Comparison of ENCODE assay signal across 1 cellular context in genomic region chr7:37915438-37915837, GRCh38.
A peak's percentile ranks its signal among the peaks of the same experiment; 100 is the strongest.
TF ChIP-seq lines count a peak whose summit lies in the region.

No MANE protein-coding gene starts in this region.

TF ChIP-seq in K562, 482 proteins besides CTCF, POLR2A, EP300 and RAD21 (continued from another document):
- TF ChIP-seq, protein P1, sequence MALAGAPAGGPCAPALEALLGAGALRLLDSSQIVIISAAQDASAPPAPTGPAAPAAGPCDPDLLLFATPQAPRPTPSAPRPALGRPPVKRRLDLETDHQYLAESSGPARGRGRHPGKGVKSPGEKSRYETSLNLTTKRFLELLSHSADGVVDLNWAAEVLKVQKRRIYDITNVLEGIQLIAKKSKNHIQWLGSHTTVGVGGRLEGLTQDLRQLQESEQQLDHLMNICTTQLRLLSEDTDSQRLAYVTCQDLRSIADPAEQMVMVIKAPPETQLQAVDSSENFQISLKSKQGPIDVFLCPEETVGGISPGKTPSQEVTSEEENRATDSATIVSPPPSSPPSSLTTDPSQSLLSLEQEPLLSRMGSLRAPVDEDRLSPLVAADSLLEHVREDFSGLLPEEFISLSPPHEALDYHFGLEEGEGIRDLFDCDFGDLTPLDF (CRISPR knock-in tag; IDR thresholded peaks at IDR 0.05): no peak
- TF ChIP-seq TARDBP (IDR thresholded peaks at IDR 0.05) (no peak), ZNF274 (IDR thresholded peaks at IDR 0.05; ENCODE audit: borderline replicate concordance, low read depth, low read length) (no peak), REST (CRISPR knock-in tag; IDR thresholded peaks at IDR 0.05; ENCODE audit: low read depth) (no peak), ZBTB8A (IDR thresholded peaks at IDR 0.05; ENCODE audit: partially characterized antibody) (no peak), NFIX (CRISPR knock-in tag; IDR thresholded peaks at IDR 0.05; ENCODE audit: low read depth) (peak; percentile 80), FOXA1 (IDR thresholded peaks at IDR 0.05; ENCODE audit: borderline replicate concordance) (no peak), GTF2F1 (IDR thresholded peaks at IDR 0.05; ENCODE audit: low read depth, low read length) (no peak), ZNF311 (CRISPR knock-in tag; IDR thresholded peaks at IDR 0.05) (no peak), TSHZ1 (CRISPR knock-in tag; IDR thresholded peaks at IDR 0.05) (no peak), NFIC (IDR thresholded peaks at IDR 0.05) (peak; percentile 97), KDM1A (IDR thresholded peaks at IDR 0.05) (no peak), ZFX (CRISPR knock-in tag; IDR thresholded peaks at IDR 0.05) (no peak), POLR3A (IDR thresholded peaks at IDR 0.05; ENCODE audit: borderline replicate concordance, extremely low read depth, insufficient read depth, insufficient read length) (no peak), CBX3 (IDR thresholded peaks at IDR 0.05; ENCODE audit: borderline replicate concordance in 1 of 2, low read length in 2 of 2) (no peak), SPI1 (IDR thresholded peaks at IDR 0.05; ENCODE audit: borderline replicate concordance, low read depth, low read length) (peak; percentile 89)
- TF ChIP-seq, protein P2, sequence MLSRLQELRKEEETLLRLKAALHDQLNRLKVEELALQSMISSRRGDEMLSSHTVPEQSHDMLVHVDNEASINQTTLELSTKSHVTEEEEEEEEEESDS (CRISPR knock-in tag; IDR thresholded peaks at IDR 0.05): no peak
- TF ChIP-seq, protein P3, sequence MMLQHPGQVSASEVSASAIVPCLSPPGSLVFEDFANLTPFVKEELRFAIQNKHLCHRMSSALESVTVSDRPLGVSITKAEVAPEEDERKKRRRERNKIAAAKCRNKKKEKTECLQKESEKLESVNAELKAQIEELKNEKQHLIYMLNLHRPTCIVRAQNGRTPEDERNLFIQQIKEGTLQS (IDR thresholded peaks at IDR 0.05): no peak
- TF ChIP-seq, protein P3 (CRISPR knock-in tag; conservative IDR thresholded peaks at IDR 0.05): no peak
